1 cellular context compared by ENCODE assay signal in the genomic region with DNA sequence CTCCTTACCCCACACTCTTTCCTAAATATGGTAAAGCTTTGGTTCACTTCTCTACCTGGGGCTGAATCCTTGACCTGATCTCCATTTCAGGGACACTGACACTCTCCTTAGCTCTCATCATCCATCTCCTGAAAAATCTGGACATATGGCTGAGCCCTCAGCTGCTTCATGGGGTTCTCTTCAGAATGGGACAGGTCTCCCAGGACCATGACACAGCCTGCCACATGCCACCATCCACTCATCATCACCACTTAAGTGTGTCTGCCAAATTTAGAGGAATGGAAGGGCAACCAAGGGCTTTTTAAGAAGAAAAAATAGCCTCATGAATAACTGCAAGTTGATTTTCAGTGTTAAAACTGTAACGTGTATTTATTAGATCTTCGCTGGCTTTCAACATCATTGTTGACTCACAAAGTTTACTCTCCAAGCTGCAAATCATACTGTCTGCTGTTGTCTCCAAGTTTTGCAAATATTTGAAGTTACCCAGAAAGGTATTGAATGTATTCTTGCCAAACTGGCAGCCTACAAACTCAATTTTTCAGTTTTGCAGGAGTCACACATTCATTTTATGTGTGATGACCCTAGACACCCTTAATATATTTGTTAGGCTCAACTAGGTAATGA.
A peak's percentile ranks its signal among the peaks of the same experiment; 100 is the strongest.
TF ChIP-seq lines count a peak whose summit lies in the region.

No MANE protein-coding gene starts in this region.

TF ChIP-seq in HepG2, 621 proteins besides CTCF, POLR2A, EP300 and RAD21 (continued from another document and continues in another):
- TF ChIP-seq SOX5 (CRISPR knock-in tag; IDR thresholded peaks at IDR 0.05; ENCODE audit: borderline replicate concordance) (peak; percentile 74; the same call in 1 of the 2 replicates), CREB1 (IDR thresholded peaks at IDR 0.05) (no peak), CREB1 (CRISPR knock-in tag; IDR thresholded peaks at IDR 0.05) (no peak), TBX2 (CRISPR knock-in tag; IDR thresholded peaks at IDR 0.05; ENCODE audit: borderline replicate concordance) (peak; percentile 33; the same call in 1 of the 2 replicates), NFKBIZ (CRISPR knock-in tag; IDR thresholded peaks at IDR 0.05) (0 out of 2 replicates have a peak, but pooled peaks have one; percentile 37), TCF7L2 (IDR thresholded peaks at IDR 0.05; ENCODE audit: low read depth, low read length) (no peak), KLF6 (CRISPR knock-in tag; IDR thresholded peaks at IDR 0.05) (no peak), MED1 (CRISPR knock-in tag; IDR thresholded peaks at IDR 0.05) (peak; percentile 74), ZNF781 (CRISPR knock-in tag; IDR thresholded peaks at IDR 0.05; ENCODE audit: borderline replicate concordance, not compliant biosample characterization) (no peak), RXRB (CRISPR knock-in tag; IDR thresholded peaks at IDR 0.05; ENCODE audit: borderline replicate concordance) (peak; percentile 42; the same call in 1 of the 2 replicates), NFRKB (IDR thresholded peaks at IDR 0.05) (no peak), ZNF577 (CRISPR knock-in tag; IDR thresholded peaks at IDR 0.05; ENCODE audit: borderline replicate concordance, low read depth) (no peak), ZNF7 (CRISPR knock-in tag; IDR thresholded peaks at IDR 0.05) (peak; percentile 55; the same call in 1 of the 2 replicates), JDP2 (CRISPR knock-in tag; IDR thresholded peaks at IDR 0.05; ENCODE audit: borderline replicate concordance) (no peak), ZNF746 (CRISPR knock-in tag; IDR thresholded peaks at IDR 0.05) (no peak), FOXA1 (IDR thresholded peaks at IDR 0.05) (no peak), FOXA1 (CRISPR knock-in tag; IDR thresholded peaks at IDR 0.05) (peak; percentile 74), SIX1 (CRISPR knock-in tag; IDR thresholded peaks at IDR 0.05; ENCODE audit: borderline replicate concordance) (peak; percentile 17; the same call in 1 of the 2 replicates), NFE2 (CRISPR knock-in tag; IDR thresholded peaks at IDR 0.05) (no peak), CCDC6 (CRISPR knock-in tag; IDR thresholded peaks at IDR 0.05) (no peak), KLF16 (CRISPR knock-in tag; IDR thresholded peaks at IDR 0.05) (peak in 1 of 2 experiments; percentile 62; a peak in 1 of 4 replicates), ZNF747 (CRISPR knock-in tag; IDR thresholded peaks at IDR 0.05; ENCODE audit: borderline replicate concordance) (no peak), FLYWCH1 (CRISPR knock-in tag; IDR thresholded peaks at IDR 0.05) (no peak), NAIF1 (CRISPR knock-in tag; IDR thresholded peaks at IDR 0.05; ENCODE audit: borderline replicate concordance) (no peak), POGZ (CRISPR knock-in tag; IDR thresholded peaks at IDR 0.05) (peak; percentile 31; the same call in 1 of the 2 replicates), HMG20A (CRISPR knock-in tag; IDR thresholded peaks at IDR 0.05; ENCODE audit: borderline replicate concordance) (peak; percentile 81), ZNF879 (CRISPR knock-in tag; IDR thresholded peaks at IDR 0.05) (no peak), FOSL1 (CRISPR knock-in tag; IDR thresholded peaks at IDR 0.05; ENCODE audit: borderline replicate concordance) (no peak)
- TF ChIP-seq, protein P1, sequence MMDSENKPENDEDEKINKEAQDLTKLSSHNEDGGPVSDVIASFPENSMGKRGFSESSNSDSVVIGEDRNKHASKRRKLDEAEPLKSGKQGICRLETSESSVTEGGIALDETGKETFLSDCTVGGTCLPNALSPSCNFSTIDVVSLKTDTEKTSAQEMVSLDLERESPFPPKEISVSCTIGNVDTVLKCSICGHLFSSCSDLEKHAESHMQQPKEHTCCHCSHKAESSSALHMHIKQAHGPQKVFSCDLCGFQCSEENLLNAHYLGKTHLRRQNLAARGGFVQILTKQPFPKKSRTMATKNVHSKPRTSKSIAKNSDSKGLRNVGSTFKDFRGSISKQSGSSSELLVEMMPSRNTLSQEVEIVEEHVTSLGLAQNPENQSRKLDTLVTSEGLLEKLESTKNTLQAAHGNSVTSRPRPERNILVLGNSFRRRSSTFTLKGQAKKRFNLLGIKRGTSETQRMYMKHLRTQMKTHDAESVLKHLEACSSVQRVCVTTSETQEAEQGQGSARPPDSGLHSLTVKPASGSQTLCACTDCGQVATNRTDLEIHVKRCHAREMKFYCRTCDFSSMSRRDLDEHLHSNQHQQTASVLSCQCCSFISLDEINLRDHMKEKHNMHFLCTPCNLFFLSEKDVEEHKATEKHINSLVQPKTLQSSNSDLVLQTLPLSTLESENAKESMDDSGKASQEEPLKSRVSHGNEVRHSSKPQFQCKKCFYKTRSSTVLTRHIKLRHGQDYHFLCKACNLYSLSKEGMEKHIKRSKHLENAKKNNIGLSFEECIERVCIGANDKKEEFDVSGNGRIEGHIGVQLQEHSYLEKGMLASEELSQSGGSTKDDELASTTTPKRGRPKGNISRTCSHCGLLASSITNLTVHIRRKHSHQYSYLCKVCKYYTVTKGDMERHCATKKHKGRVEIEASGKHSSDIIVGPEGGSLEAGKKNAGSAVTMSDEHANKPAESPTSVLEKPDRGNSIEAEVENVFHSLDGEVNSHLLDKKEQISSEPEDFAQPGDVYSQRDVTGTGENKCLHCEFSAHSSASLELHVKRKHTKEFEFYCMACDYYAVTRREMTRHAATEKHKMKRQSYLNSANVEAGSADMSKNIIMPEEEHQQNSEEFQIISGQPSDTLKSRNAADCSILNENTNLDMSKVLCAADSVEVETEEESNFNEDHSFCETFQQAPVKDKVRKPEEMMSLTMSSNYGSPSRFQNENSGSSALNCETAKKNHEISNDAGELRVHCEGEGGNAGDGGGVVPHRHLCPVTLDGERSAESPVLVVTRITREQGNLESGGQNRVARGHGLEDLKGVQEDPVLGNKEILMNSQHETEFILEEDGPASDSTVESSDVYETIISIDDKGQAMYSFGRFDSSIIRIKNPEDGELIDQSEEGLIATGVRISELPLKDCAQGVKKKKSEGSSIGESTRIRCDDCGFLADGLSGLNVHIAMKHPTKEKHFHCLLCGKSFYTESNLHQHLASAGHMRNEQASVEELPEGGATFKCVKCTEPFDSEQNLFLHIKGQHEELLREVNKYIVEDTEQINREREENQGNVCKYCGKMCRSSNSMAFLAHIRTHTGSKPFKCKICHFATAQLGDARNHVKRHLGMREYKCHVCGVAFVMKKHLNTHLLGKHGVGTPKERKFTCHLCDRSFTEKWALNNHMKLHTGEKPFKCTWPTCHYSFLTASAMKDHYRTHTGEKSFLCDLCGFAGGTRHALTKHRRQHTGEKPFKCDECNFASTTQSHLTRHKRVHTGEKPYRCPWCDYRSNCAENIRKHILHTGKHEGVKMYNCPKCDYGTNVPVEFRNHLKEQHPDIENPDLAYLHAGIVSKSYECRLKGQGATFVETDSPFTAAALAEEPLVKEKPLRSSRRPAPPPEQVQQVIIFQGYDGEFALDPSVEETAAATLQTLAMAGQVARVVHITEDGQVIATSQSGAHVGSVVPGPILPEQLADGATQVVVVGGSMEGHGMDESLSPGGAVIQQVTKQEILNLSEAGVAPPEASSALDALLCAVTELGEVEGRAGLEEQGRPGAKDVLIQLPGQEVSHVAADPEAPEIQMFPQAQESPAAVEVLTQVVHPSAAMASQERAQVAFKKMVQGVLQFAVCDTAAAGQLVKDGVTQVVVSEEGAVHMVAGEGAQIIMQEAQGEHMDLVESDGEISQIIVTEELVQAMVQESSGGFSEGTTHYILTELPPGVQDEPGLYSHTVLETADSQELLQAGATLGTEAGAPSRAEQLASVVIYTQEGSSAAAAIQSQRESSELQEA (CRISPR knock-in tag; IDR thresholded peaks at IDR 0.05; ENCODE audit: not compliant biosample characterization), result no peak
- TF ChIP-seq, protein P2, sequence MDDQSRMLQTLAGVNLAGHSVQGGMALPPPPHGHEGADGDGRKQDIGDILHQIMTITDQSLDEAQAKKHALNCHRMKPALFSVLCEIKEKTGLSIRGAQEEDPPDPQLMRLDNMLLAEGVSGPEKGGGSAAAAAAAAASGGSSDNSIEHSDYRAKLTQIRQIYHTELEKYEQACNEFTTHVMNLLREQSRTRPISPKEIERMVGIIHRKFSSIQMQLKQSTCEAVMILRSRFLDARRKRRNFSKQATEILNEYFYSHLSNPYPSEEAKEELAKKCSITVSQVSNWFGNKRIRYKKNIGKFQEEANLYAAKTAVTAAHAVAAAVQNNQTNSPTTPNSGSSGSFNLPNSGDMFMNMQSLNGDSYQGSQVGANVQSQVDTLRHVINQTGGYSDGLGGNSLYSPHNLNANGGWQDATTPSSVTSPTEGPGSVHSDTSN (CRISPR knock-in tag; IDR thresholded peaks at IDR 0.05; ENCODE audit: borderline replicate concordance), result no peak
- TF ChIP-seq, protein P3, sequence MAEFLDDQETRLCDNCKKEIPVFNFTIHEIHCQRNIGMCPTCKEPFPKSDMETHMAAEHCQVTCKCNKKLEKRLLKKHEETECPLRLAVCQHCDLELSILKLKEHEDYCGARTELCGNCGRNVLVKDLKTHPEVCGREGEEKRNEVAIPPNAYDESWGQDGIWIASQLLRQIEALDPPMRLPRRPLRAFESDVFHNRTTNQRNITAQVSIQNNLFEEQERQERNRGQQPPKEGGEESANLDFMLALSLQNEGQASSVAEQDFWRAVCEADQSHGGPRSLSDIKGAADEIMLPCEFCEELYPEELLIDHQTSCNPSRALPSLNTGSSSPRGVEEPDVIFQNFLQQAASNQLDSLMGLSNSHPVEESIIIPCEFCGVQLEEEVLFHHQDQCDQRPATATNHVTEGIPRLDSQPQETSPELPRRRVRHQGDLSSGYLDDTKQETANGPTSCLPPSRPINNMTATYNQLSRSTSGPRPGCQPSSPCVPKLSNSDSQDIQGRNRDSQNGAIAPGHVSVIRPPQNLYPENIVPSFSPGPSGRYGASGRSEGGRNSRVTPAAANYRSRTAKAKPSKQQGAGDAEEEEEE (CRISPR knock-in tag; IDR thresholded peaks at IDR 0.05; ENCODE audit: borderline replicate concordance), result no peak
- TF ChIP-seq, protein P4, sequence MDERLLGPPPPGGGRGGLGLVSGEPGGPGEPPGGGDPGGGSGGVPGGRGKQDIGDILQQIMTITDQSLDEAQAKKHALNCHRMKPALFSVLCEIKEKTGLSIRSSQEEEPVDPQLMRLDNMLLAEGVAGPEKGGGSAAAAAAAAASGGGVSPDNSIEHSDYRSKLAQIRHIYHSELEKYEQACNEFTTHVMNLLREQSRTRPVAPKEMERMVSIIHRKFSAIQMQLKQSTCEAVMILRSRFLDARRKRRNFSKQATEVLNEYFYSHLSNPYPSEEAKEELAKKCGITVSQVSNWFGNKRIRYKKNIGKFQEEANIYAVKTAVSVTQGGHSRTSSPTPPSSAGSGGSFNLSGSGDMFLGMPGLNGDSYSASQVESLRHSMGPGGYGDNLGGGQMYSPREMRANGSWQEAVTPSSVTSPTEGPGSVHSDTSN (CRISPR knock-in tag; IDR thresholded peaks at IDR 0.05), result 0 out of 2 replicates have a peak, but pooled peaks have one; percentile 31
- TF ChIP-seq, protein P5, sequence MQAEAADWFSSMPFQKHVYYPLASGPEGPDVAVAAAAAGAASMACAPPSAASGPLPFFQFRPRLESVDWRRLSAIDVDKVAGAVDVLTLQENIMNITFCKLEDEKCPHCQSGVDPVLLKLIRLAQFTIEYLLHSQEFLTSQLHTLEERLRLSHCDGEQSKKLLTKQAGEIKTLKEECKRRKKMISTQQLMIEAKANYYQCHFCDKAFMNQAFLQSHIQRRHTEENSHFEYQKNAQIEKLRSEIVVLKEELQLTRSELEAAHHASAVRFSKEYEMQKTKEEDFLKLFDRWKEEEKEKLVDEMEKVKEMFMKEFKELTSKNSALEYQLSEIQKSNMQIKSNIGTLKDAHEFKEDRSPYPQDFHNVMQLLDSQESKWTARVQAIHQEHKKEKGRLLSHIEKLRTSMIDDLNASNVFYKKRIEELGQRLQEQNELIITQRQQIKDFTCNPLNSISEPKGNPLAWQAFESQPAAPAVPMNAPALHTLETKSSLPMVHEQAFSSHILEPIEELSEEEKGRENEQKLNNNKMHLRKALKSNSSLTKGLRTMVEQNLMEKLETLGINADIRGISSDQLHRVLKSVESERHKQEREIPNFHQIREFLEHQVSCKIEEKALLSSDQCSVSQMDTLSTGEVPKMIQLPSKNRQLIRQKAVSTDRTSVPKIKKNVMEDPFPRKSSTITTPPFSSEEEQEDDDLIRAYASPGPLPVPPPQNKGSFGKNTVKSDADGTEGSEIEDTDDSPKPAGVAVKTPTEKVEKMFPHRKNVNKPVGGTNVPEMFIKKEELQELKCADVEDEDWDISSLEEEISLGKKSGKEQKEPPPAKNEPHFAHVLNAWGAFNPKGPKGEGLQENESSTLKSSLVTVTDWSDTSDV (CRISPR knock-in tag; IDR thresholded peaks at IDR 0.05), result no peak
- TF ChIP-seq, protein P6, sequence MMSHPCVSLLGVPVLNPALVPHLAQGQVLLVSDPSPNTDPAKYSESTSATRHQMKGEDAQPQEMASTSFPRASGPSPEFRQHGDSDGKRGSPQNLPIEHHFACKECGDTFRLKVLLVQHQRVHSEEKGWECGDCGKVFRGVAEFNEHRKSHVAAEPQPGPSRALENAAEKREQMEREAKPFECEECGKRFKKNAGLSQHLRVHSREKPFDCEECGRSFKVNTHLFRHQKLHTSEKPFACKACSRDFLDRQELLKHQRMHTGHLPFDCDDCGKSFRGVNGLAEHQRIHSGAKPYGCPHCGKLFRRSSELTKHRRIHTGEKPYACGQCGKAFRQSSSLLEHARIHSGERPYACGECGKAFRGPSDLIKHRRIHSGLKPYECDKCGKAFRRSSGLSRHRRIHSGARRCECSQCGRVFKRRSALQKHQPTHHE (CRISPR knock-in tag; IDR thresholded peaks at IDR 0.05; ENCODE audit: borderline replicate concordance), result no peak
- TF ChIP-seq, protein P7, sequence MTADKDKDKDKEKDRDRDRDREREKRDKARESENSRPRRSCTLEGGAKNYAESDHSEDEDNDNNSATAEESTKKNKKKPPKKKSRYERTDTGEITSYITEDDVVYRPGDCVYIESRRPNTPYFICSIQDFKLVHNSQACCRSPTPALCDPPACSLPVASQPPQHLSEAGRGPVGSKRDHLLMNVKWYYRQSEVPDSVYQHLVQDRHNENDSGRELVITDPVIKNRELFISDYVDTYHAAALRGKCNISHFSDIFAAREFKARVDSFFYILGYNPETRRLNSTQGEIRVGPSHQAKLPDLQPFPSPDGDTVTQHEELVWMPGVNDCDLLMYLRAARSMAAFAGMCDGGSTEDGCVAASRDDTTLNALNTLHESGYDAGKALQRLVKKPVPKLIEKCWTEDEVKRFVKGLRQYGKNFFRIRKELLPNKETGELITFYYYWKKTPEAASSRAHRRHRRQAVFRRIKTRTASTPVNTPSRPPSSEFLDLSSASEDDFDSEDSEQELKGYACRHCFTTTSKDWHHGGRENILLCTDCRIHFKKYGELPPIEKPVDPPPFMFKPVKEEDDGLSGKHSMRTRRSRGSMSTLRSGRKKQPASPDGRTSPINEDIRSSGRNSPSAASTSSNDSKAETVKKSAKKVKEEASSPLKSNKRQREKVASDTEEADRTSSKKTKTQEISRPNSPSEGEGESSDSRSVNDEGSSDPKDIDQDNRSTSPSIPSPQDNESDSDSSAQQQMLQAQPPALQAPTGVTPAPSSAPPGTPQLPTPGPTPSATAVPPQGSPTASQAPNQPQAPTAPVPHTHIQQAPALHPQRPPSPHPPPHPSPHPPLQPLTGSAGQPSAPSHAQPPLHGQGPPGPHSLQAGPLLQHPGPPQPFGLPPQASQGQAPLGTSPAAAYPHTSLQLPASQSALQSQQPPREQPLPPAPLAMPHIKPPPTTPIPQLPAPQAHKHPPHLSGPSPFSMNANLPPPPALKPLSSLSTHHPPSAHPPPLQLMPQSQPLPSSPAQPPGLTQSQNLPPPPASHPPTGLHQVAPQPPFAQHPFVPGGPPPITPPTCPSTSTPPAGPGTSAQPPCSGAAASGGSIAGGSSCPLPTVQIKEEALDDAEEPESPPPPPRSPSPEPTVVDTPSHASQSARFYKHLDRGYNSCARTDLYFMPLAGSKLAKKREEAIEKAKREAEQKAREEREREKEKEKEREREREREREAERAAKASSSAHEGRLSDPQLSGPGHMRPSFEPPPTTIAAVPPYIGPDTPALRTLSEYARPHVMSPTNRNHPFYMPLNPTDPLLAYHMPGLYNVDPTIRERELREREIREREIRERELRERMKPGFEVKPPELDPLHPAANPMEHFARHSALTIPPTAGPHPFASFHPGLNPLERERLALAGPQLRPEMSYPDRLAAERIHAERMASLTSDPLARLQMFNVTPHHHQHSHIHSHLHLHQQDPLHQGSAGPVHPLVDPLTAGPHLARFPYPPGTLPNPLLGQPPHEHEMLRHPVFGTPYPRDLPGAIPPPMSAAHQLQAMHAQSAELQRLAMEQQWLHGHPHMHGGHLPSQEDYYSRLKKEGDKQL (CRISPR knock-in tag; IDR thresholded peaks at IDR 0.05; ENCODE audit: low read depth), result peak; percentile 69
